Comparison of ENCODE assay signal across 8 cellular contexts in the genomic region with DNA sequence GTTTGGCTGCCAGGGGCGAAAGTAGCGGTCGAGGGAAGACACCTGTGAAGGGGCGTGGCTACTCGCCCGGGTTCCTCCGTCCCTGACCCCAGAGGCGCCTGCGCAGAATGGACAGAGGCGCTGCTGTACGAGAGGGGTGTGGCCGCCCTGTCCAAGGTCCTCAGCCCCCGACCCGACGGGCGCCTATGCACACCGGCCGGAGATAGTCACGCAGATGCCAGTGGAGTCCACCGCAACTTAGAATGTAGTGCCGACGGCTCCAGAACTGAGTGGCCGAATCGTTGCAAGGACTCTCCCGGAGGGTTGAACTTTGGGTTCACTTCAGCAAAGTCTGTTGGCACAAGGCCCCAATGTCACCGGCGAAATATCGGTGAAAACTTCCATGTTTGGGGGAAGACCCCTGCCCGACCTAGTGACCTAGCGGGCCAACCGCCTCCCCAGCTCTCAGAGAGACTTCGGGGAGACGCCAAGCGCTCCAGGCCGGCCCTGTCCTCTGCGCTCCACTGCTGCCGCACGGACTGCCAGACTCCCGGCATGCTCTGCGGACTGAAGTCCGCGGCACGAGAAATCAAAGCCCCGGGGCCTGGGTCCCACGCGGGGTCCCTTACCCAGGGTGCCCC. TPM values are rescaled to one million over a fixed set of nuclear protein-coding genes. Genes with fewer than 3 reads are reported as not detected.
DNase-seq lines count a peak whose midpoint lies in the region; ATAC-seq and TF ChIP-seq lines count a peak whose summit lies in the region.

No MANE protein-coding gene starts in this region.

- peak overlapping the region; percentile 95 for H3K27ac ChIP-seq in lower lobe of right lung

- peak overlapping the region; percentile 77 for H3K4me3 ChIP-seq in lower lobe of right lung

- intact Hi-C loops in lower lobe of right lung (cut with DNase I) = no loop called here

- no peaks in the 10 kb centered on the region for H3K9me3 ChIP-seq in lower lobe of right lung

- no peaks in the 10 kb centered on the region for H3K36me3 ChIP-seq in lower lobe of right lung

- TF ChIP-seq CTCF in lower lobe of right lung (IDR thresholded peaks at IDR 0.05) = no peak

- no peaks in the 10 kb centered on the region for H3K27me3 ChIP-seq in lower lobe of right lung (ENCODE audit: low read depth)

- DNase-seq in 8988T (peak; percentile 40), NCI-H226 (peak; percentile 71), dermis blood vessel endothelial cell (peak; percentile 61), lower lobe of right lung (peak; percentile 91)
- peak; percentile 53 to 61 for DNase-seq in activated CD4-positive, alpha-beta T cell treated with anti-CD3 and anti-CD28 coated beads, Interleukin-2, amount 50 U/mL, for 4 hours
- peak; percentile 71 to 73 for DNase-seq in stimulated activated CD4-positive, alpha-beta T cell treated with anti-CD3 and anti-CD28 coated beads, Interleukin-4, amount 100 ng/mL, for 48 hours (ENCODE audit: low read depth in 2 of 2)

- peak; percentile 56 for ATAC-seq in GM18907 (IDR thresholded peaks at IDR 0.05; ENCODE audit: unreplicated experiment)
- ATAC-seq in HG03159 (IDR thresholded peaks at IDR 0.05; ENCODE audit: unreplicated experiment) = peak; percentile 57
- ATAC-seq in lower lobe of right lung = peak; percentile 89 to 90

- peaks cover 19% of the 10 kb centered on the region for H3K4me1 ChIP-seq in lower lobe of right lung

RNA-seq across cellular contexts. Expression of gene RNU6-7, which starts 0.5 kb away (rescaled TPM):
- total RNA-seq in dermis blood vessel endothelial cell (not detected in 2 replicates), lower lobe of right lung (not detected)

RNA-seq across cellular contexts. Expression of gene RNU6-8, which starts 1.8 kb away (rescaled TPM):
- total RNA-seq in dermis blood vessel endothelial cell = not detected in 2 replicates
- not detected for total RNA-seq in lower lobe of right lung

Comparison
In these comparisons a context has a peak if more than half of its experiments do, and no peak if none do; other contexts are left out.
1. Peak in every context shown above with its lines: DNase-seq, ATAC-seq, H3K4me3 ChIP-seq and H3K27ac ChIP-seq.
2. DNase-seq: peak in every context shown above with its lines; median percentile 91 in lower lobe of right lung; 72 in stimulated activated CD4-positive, alpha-beta T cell treated with anti-CD3 and anti-CD28 coated beads, Interleukin-4, amount 100 ng/mL, for 48 hours; 71 in NCI-H226; 61 in dermis blood vessel endothelial cell; 57 in activated CD4-positive, alpha-beta T cell treated with anti-CD3 and anti-CD28 coated beads, Interleukin-2, amount 50 U/mL, for 4 hours; 40 in 8988T.